In genomic region chr5:86795659-86796058, GRCh38 we compare ENCODE assay signal across 22 cellular contexts.
"Had no signal": no experiment of that assay in that cellular context is flagged by ENCODE, and none has a peak within 500 bp of the region (broad histone marks: within the 10 kb centered on the region; RNA-seq: fewer than 3 reads in every experiment).

No MANE protein-coding gene starts in this region.

- H3K27ac ChIP-seq: coronary artery, heart left ventricle, pancreas, tibial artery, upper lobe of left lung, uterus had no signal

- H3K36me3 ChIP-seq: heart left ventricle, pancreas, tibial artery, upper lobe of left lung, uterus had no signal

- H3K4me1 ChIP-seq: heart left ventricle, pancreas, tibial artery, upper lobe of left lung, uterus had no signal

- H3K4me1 Mint-ChIP-seq: naive thymus-derived CD4-positive, alpha-beta T cell; stimulated activated effector memory CD8-positive, alpha-beta T cell treated with anti-CD3 and anti-CD28 coated beads, Interleukin-12 subunit alpha, Interleukin-12 subunit beta, amount 100 ng/mL, for 72 hours had no signal

- H3K9me3 ChIP-seq: heart left ventricle, pancreas, tibial artery, upper lobe of left lung, uterus had no signal

- DNase-seq: effector CD4-positive, alpha-beta T cell; heart left ventricle; hippocampal formation; kidney glomerular epithelial cell; mesendoderm; naive thymus-derived CD4-positive, alpha-beta T cell; occipital lobe; pancreas; right cardiac atrium; stimulated activated CD4-positive, alpha-beta T cell treated with anti-CD3 and anti-CD28 coated beads, Interleukin-2, amount 100 ng/mL, for 48 hours; tibial artery; upper lobe of left lung; uterus had no signal

- H3K27me3 ChIP-seq: heart left ventricle, pancreas, tibial artery, upper lobe of left lung, uterus had no signal

- H3K27ac Mint-ChIP-seq: naive thymus-derived CD4-positive, alpha-beta T cell; progenitor cell of endocrine pancreas; stimulated activated effector memory CD8-positive, alpha-beta T cell treated with anti-CD3 and anti-CD28 coated beads, Interleukin-12 subunit alpha, Interleukin-12 subunit beta, amount 100 ng/mL, for 72 hours; stimulated activated naive CD8-positive, alpha-beta T cell treated with anti-CD3 and anti-CD28 coated beads, Interleukin-15, Interleukin-2, amounts not matched to agents 100 ng/mL and 50 ng/mL, for 24 hours had no signal

- H3K4me3 ChIP-seq: coronary artery, heart left ventricle, pancreas, smooth muscle cell, tibial artery, upper lobe of left lung, uterus had no signal

- H3K27me3 Mint-ChIP-seq: progenitor cell of endocrine pancreas had no signal

- H3K9me3 Mint-ChIP-seq: naive thymus-derived CD4-positive, alpha-beta T cell; stimulated activated effector memory CD8-positive, alpha-beta T cell treated with anti-CD3 and anti-CD28 coated beads, Interleukin-12 subunit alpha, Interleukin-12 subunit beta, amount 100 ng/mL, for 72 hours; stimulated activated naive CD8-positive, alpha-beta T cell treated with anti-CD3 and anti-CD28 coated beads, Interleukin-15, Interleukin-2, amounts not matched to agents 100 ng/mL and 50 ng/mL, for 24 hours had no signal

- H3K4me3 Mint-ChIP-seq: naive thymus-derived CD4-positive, alpha-beta T cell; neural crest cell; stimulated activated effector memory CD8-positive, alpha-beta T cell treated with anti-CD3 and anti-CD28 coated beads, Interleukin-12 subunit alpha, Interleukin-12 subunit beta, amount 100 ng/mL, for 72 hours; stimulated activated naive CD8-positive, alpha-beta T cell treated with anti-CD3 and anti-CD28 coated beads, Interleukin-15, Interleukin-2, amounts not matched to agents 100 ng/mL and 50 ng/mL, for 24 hours had no signal

- ATAC-seq: esophagus mucosa; heart left ventricle; naive thymus-derived CD4-positive, alpha-beta T cell; pancreas; right cardiac atrium; stimulated activated effector memory CD8-positive, alpha-beta T cell treated with anti-CD3 and anti-CD28 coated beads, Interleukin-12 subunit alpha, Interleukin-12 subunit beta, amount 100 ng/mL, for 72 hours had no signal

- FAIRE-seq: frontal cortex, islet of Langerhans, pancreas had no signal

- H3K36me3 Mint-ChIP-seq: naive thymus-derived CD4-positive, alpha-beta T cell; stimulated activated effector memory CD8-positive, alpha-beta T cell treated with anti-CD3 and anti-CD28 coated beads, Interleukin-12 subunit alpha, Interleukin-12 subunit beta, amount 100 ng/mL, for 72 hours had no signal
